Comparison of ENCODE assay signal across 17 cellular contexts in the genomic region with DNA sequence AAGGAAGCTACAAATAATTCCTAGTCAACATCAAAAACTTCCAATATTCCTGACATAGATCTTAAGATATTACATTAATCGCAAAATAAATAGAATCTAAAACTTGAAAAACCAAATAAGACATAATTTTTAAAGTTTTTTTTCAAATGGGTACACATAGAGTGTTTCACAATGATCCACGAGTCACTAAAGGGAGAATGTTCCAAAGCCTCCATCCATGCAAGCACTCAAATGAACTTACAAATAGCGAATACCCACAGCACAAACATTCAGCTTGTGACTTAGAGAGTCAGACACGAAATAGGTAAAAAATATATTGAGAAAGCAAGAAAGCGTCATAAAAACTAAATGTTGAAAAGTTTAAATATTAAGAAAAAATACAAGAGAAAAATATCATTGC.
DNase-seq lines count a peak whose midpoint lies in the region; FAIRE-seq and TF ChIP-seq lines count a peak whose summit lies in the region.
"Had no signal": no experiment of that assay in that cellular context is flagged by ENCODE, and none has a peak within 500 bp of the region (broad histone marks: within the 10 kb centered on the region; RNA-seq: fewer than 3 reads in every experiment).

No MANE protein-coding gene starts in this region.

- peaks cover 5% of the 10 kb centered on the region for H3K4me1 ChIP-seq in neural progenitor cell
- H3K4me1 ChIP-seq in CD8-positive, alpha-beta memory T cell (ENCODE audit: insufficient read depth, low read length), result no peaks in the 10 kb centered on the region

- H3K27ac ChIP-seq in neural progenitor cell, result no peak overlapping the region
- H3K27ac ChIP-seq in CD8-positive, alpha-beta memory T cell (ENCODE audit: low read depth, low read length), result no peak overlapping the region
- H3K27ac ChIP-seq: C4-2B had no signal

- H3K4me1 Mint-ChIP-seq in neural progenitor cell, result peaks cover 5% of the 10 kb centered on the region
- no peaks in the 10 kb centered on the region for H3K4me1 Mint-ChIP-seq in CD8-positive, alpha-beta memory T cell

- no peaks in the 10 kb centered on the region for H3K9me3 ChIP-seq in neural progenitor cell (ENCODE audit: low read depth)
- H3K9me3 ChIP-seq in CD8-positive, alpha-beta memory T cell (ENCODE audit: low read length), result no peaks in the 10 kb centered on the region
- H3K9me3 ChIP-seq: MG63 had no signal

- no peak overlapping the region for H3K27ac Mint-ChIP-seq in neural progenitor cell
- no peak overlapping the region for H3K27ac Mint-ChIP-seq in CD8-positive, alpha-beta memory T cell

- FAIRE-seq in bronchial epithelial cell (lab: Jason Lieb, UNC), result no peak

- no peaks in the 10 kb centered on the region for H3F3A ChIP-seq in neural progenitor cell (ENCODE audit: low read depth)

- no peak overlapping the region for H3K4me3 Mint-ChIP-seq in neural progenitor cell
- H3K4me3 Mint-ChIP-seq in CD8-positive, alpha-beta memory T cell, result no peak overlapping the region

- no peak overlapping the region for H3K9ac ChIP-seq in neural progenitor cell

- peaks cover 39% of the 10 kb centered on the region for H3K36me3 Mint-ChIP-seq in neural progenitor cell
- H3K36me3 Mint-ChIP-seq in CD8-positive, alpha-beta memory T cell, result peaks cover 0 to 36% (median 8%) of the 10 kb centered on the region in 3 donors

- CTCF ChIA-PET in CD8-positive, alpha-beta memory T cell (lab: Charles Lee), result no interaction called here

- DNase-seq in ELR (ENCODE audit: low read depth), result peak; percentile 5
- DNase-seq in bronchial epithelial cell (ENCODE audit: low read depth), result peak; percentile 3
- peak; percentile 54 for DNase-seq in fibroblast of mammary gland (ENCODE audit: low read depth)
- DNase-seq in renal cortical epithelial cell (ENCODE audit: low read depth), result peak; percentile 53
- no peak for DNase-seq in ureter (ENCODE audit: low spot score)
- DNase-seq in NCI-H748 (lab: John Stamatoyannopoulos, UW; ENCODE audit: unreplicated experiment), result no peak
- no peak for DNase-seq in neural progenitor cell (ENCODE audit: low spot score)
- DNase-seq in CD8-positive, alpha-beta memory T cell, result no peak
- DNase-seq: COR-L47, H7, MG63, NCI-H1105, NCI-H1694, NCI-H2227 treated with DMSO at 0.1 percent for 48 hours, NCI-H524, SHP77 treated with DMSO at 0.1 percent for 48 hours had no signal

- no peak overlapping the region for H3K4me3 ChIP-seq in bronchial epithelial cell (ENCODE audit: low read depth, low read length)
- H3K4me3 ChIP-seq in fibroblast of mammary gland (ENCODE audit: control insufficient read depth, low read depth, low read length), result no peak overlapping the region
- no peak overlapping the region for H3K4me3 ChIP-seq in neural progenitor cell
- H3K4me3 ChIP-seq in CD8-positive, alpha-beta memory T cell (ENCODE audit: low read length), result no peak overlapping the region
- H3K4me3 ChIP-seq: MG63 had no signal

- H3K4me2 ChIP-seq in neural progenitor cell, result no peak overlapping the region

- peaks cover 7% of the 10 kb centered on the region for H3K9me3 Mint-ChIP-seq in neural progenitor cell
- peaks cover 0 to 5% (median 2%) of the 10 kb centered on the region in 5 donors for H3K9me3 Mint-ChIP-seq in CD8-positive, alpha-beta memory T cell

- no peaks in the 10 kb centered on the region for H3K27me3 ChIP-seq in bronchial epithelial cell (ENCODE audit: control insufficient read depth, insufficient read depth, low read length)
- no peaks in the 10 kb centered on the region for H3K27me3 ChIP-seq in neural progenitor cell
- no peaks in the 10 kb centered on the region for H3K27me3 ChIP-seq in CD8-positive, alpha-beta memory T cell (ENCODE audit: insufficient read depth, low read length, poor library complexity, severe bottlenecking)
- H3K27me3 ChIP-seq: MG63 had no signal

- POLR2A ChIA-PET in CD8-positive, alpha-beta memory T cell (lab: Charles Lee), result no interaction called here

- no peaks in the 10 kb centered on the region for H4K20me1 ChIP-seq in neural progenitor cell (ENCODE audit: low read depth)

- H3K36me3 ChIP-seq in bronchial epithelial cell (ENCODE audit: control insufficient read depth, insufficient read depth, low read length) (no peaks in the 10 kb centered on the region), neural progenitor cell (no peaks in the 10 kb centered on the region)
- H3K36me3 ChIP-seq in CD8-positive, alpha-beta memory T cell (ENCODE audit: insufficient read depth, low read length), result no peaks in the 10 kb centered on the region
- H3K36me3 ChIP-seq: MG63 had no signal

- H3K79me2 ChIP-seq in neural progenitor cell (ENCODE audit: low read depth), result no peaks in the 10 kb centered on the region

- H3K27me3 Mint-ChIP-seq in neural progenitor cell (ENCODE audit: insufficient read depth, low read depth), result no peaks in the 10 kb centered on the region
- peaks cover 7 to 12% of the 10 kb centered on the region in 2 donors for H3K27me3 Mint-ChIP-seq in CD8-positive, alpha-beta memory T cell

- no peak for TF ChIP-seq CTCF in bronchial epithelial cell (IDR thresholded peaks at IDR 0.05; ENCODE audit: insufficient read depth, low read length, severe bottlenecking)
- TF ChIP-seq CTCF in fibroblast of mammary gland (conservative IDR thresholded peaks at IDR 0.05; ENCODE audit: control insufficient read depth, insufficient read depth, low read depth, low read length), result no peak
- no peak for TF ChIP-seq CTCF in neural progenitor cell (IDR thresholded peaks at IDR 0.05)

- H2AFZ ChIP-seq in neural progenitor cell (replicated peaks), result no peak overlapping the region

Comparison
In these comparisons a context has a peak if more than half of its experiments do, and no peak if none do; other contexts are left out.
1. DNase-seq: peak in ELR (single experiment), bronchial epithelial cell (single experiment), fibroblast of mammary gland (single experiment) and renal cortical epithelial cell (single experiment); none in ureter (single experiment), NCI-H748 (single experiment), neural progenitor cell (single experiment) and CD8-positive, alpha-beta memory T cell (0 of 5).